ENCODE assay signal across 1 cellular context in genomic region chr4:159101983-159102622, GRCh38.
TF ChIP-seq lines count a peak whose summit lies in the region.

No MANE protein-coding gene starts in this region.

TF ChIP-seq in SK-N-SH, 30 proteins besides CTCF, POLR2A, EP300 and RAD21 (continued from another document):
- TF ChIP-seq RXRA (IDR thresholded peaks at IDR 0.05; ENCODE audit: borderline replicate concordance, low read depth) (no peak), PBX3 (IDR thresholded peaks at IDR 0.05) (no peak), FOXJ3 (CRISPR knock-in tag; IDR thresholded peaks at IDR 0.05) (no peak), MXI1 (IDR thresholded peaks at IDR 0.05; ENCODE audit: low read depth, low read length) (no peak), IRF3 (IDR thresholded peaks at IDR 0.05; ENCODE audit: low read depth, low read length) (no peak), MAX (IDR thresholded peaks at IDR 0.05; ENCODE audit: low read depth) (no peak), POLR2AphosphoS5 (IDR thresholded peaks at IDR 0.05; ENCODE audit: low read depth, low read length) (no peak), JUND (IDR thresholded peaks at IDR 0.05) (no peak), FOSL2 (IDR thresholded peaks at IDR 0.05; ENCODE audit: borderline replicate concordance, low read depth) (no peak), NFIC (IDR thresholded peaks at IDR 0.05; ENCODE audit: borderline replicate concordance) (no peak)
